In genomic region chr4:13365195-13365594, GRCh38 we compare ENCODE assay signal across 30 cellular contexts.
"Had no signal": no experiment of that assay in that cellular context is flagged by ENCODE, and none has a peak within 500 bp of the region (broad histone marks: within the 10 kb centered on the region; RNA-seq: fewer than 3 reads in every experiment).

No MANE protein-coding gene starts in this region.

- H3K4me1 ChIP-seq: SJCRH30 had no signal

- H3K27ac ChIP-seq: PC-9, RWPE1, SJCRH30, SK-N-MC, WERI-Rb-1 had no signal

- H3K27me3 Mint-ChIP-seq: activated CD4-positive, alpha-beta memory T cell treated with anti-CD3 and anti-CD28 coated beads, Interleukin-2, amount 10 ng/mL, durations not matched to agents 7 days and 5 days; activated CD8-positive, alpha-beta memory T cell treated with anti-CD3 and anti-CD28 coated beads, Interleukin-2, amount 10 ng/mL, durations not matched to agents 7 days and 5 days; activated naive CD4-positive, alpha-beta T cell treated with anti-CD3 and anti-CD28 coated beads, Interleukin-2, amount 10 ng/mL, durations not matched to agents 7 days and 5 days; activated naive CD8-positive, alpha-beta T cell; activated naive CD8-positive, alpha-beta T cell treated with anti-CD3 and anti-CD28 coated beads, Interleukin-2, amount 50 U/mL, for 24 hours; brain had no signal

- H3K4me1 Mint-ChIP-seq: activated CD4-positive, alpha-beta memory T cell treated with anti-CD3 and anti-CD28 coated beads, Interleukin-2, amount 10 ng/mL, durations not matched to agents 7 days and 5 days; activated CD8-positive, alpha-beta memory T cell treated with anti-CD3 and anti-CD28 coated beads, Interleukin-2, amount 10 ng/mL, durations not matched to agents 7 days and 5 days; activated naive CD4-positive, alpha-beta T cell treated with anti-CD3 and anti-CD28 coated beads, Interleukin-2, amount 10 ng/mL, durations not matched to agents 7 days and 5 days; activated naive CD8-positive, alpha-beta T cell treated with anti-CD3 and anti-CD28 coated beads, Interleukin-2, amount 50 U/mL, for 24 hours had no signal

- ATAC-seq: activated CD8-positive, alpha-beta memory T cell treated with anti-CD3 and anti-CD28 coated beads, Interleukin-2, amount 10 ng/mL, durations not matched to agents 7 days and 5 days; activated naive CD8-positive, alpha-beta T cell treated with anti-CD3 and anti-CD28 coated beads, Interleukin-2, amount 50 U/mL, for 24 hours; K562 had no signal

- H3K4me3 Mint-ChIP-seq: activated CD4-positive, alpha-beta memory T cell treated with anti-CD3 and anti-CD28 coated beads, Interleukin-2, amount 10 ng/mL, durations not matched to agents 7 days and 5 days; activated CD8-positive, alpha-beta memory T cell treated with anti-CD3 and anti-CD28 coated beads, Interleukin-2, amount 10 ng/mL, durations not matched to agents 7 days and 5 days; activated naive CD4-positive, alpha-beta T cell treated with anti-CD3 and anti-CD28 coated beads, Interleukin-2, amount 10 ng/mL, durations not matched to agents 7 days and 5 days; activated naive CD8-positive, alpha-beta T cell; activated naive CD8-positive, alpha-beta T cell treated with anti-CD3 and anti-CD28 coated beads, Interleukin-2, amount 50 U/mL, for 24 hours; brain had no signal

- H3K9me3 ChIP-seq: SJCRH30 had no signal

- H3K9me3 Mint-ChIP-seq: activated CD4-positive, alpha-beta memory T cell treated with anti-CD3 and anti-CD28 coated beads, Interleukin-2, amount 10 ng/mL, durations not matched to agents 7 days and 5 days; activated naive CD4-positive, alpha-beta T cell treated with anti-CD3 and anti-CD28 coated beads, Interleukin-2, amount 10 ng/mL, durations not matched to agents 7 days and 5 days; activated naive CD8-positive, alpha-beta T cell treated with anti-CD3 and anti-CD28 coated beads, Interleukin-2, amount 50 U/mL, for 24 hours; brain had no signal

- H2AFZ ChIP-seq: PC-9 had no signal

- H3K27ac Mint-ChIP-seq: activated CD4-positive, alpha-beta memory T cell treated with anti-CD3 and anti-CD28 coated beads, Interleukin-2, amount 10 ng/mL, durations not matched to agents 7 days and 5 days; activated CD8-positive, alpha-beta memory T cell treated with anti-CD3 and anti-CD28 coated beads, Interleukin-2, amount 10 ng/mL, durations not matched to agents 7 days and 5 days; activated naive CD4-positive, alpha-beta T cell treated with anti-CD3 and anti-CD28 coated beads, Interleukin-2, amount 10 ng/mL, durations not matched to agents 7 days and 5 days; activated naive CD8-positive, alpha-beta T cell; activated naive CD8-positive, alpha-beta T cell treated with anti-CD3 and anti-CD28 coated beads, Interleukin-2, amount 50 U/mL, for 24 hours had no signal

- DNase-seq: activated CD4-positive, alpha-beta memory T cell treated with anti-CD3 and anti-CD28 coated beads, Interleukin-2, amount 10 ng/mL, durations not matched to agents 7 days and 5 days; activated CD4-positive, alpha-beta T cell treated with anti-CD3 and anti-CD28 coated beads for 1 hour; activated CD4-positive, alpha-beta T cell treated with anti-CD3 and anti-CD28 coated beads for 48 hours; activated CD4-positive, CD25-positive, alpha-beta regulatory T cell; activated CD8-positive, alpha-beta memory T cell treated with anti-CD3 and anti-CD28 coated beads for 24 hours; activated CD8-positive, alpha-beta memory T cell treated with anti-CD3 and anti-CD28 coated beads, Interleukin-2, amount 10 ng/mL, durations not matched to agents 7 days and 5 days; activated CD8-positive, alpha-beta memory T cell treated with anti-CD3 and anti-CD28 coated beads, Interleukin-2, amount 50 U/mL, for 48 hours; activated effector memory CD4-positive, alpha-beta T cell treated with Interleukin-2 at 50 U/mL for 16 hours; activated naive CD4-positive, alpha-beta T cell treated with anti-CD3 and anti-CD28 coated beads, Interleukin-2, amount 10 ng/mL, durations not matched to agents 7 days and 5 days; activated naive CD8-positive, alpha-beta T cell treated with anti-CD3 and anti-CD28 coated beads, Interleukin-2, amount 50 U/mL, for 24 hours; activated T-cell treated with anti-CD3 and anti-CD28 coated beads, Interleukin-2, amount 50 U/mL, for 48 hours; anterior cingulate cortex; NCI-H1092 treated with DMSO at 0.1 percent for 48 hours; NCI-H146; NCI-H2107; NCI-H226; NCI-H446 treated with DMSO at 0.1 percent for 48 hours; NCI-H526; NCI-H748 treated with DMSO at 0.1 percent for 48 hours; NK-92 treated with Interleukin-12 subunit alpha and Interleukin-12 subunit beta, amount 100 ng/mL, for 24 hours; PC-9; SHP77; SJCRH30; T1000; WERI-Rb-1 had no signal

- H3K4me2 ChIP-seq: PC-9 had no signal

- H3K27me3 ChIP-seq: SJCRH30 had no signal

- H3K4me3 ChIP-seq: K562, PC-9, SJCRH30, SK-N-MC had no signal
